Comparison of ENCODE assay signal across 1 cellular context in the genomic region with DNA sequence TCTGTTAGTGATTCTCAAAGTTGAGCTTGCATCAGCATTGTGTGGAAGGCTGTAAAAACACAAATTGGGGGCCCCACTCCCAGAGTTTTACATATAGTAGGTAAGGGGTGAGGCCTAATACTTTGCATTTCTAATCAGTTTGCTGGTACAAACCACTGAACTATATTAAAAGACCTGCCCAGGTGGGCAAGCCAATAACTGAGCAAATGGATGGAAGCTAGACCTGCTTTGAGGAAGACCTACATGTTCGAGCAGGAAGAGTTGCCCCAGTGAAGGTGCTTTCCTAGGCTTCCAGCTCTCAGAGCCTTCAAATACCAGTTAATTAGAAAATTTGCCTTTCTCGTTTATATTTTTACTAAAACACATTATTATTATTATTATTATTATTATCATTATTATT.
A peak's percentile ranks its signal among the peaks of the same experiment; 100 is the strongest.
TF ChIP-seq lines count a peak whose summit lies in the region.

No MANE protein-coding gene starts in this region.

TF ChIP-seq in K562, 482 proteins besides CTCF, POLR2A, EP300 and RAD21 (continued from another document):
- no peak for TF ChIP-seq NR2F6 (CRISPR knock-in tag; IDR thresholded peaks at IDR 0.05)
- TF ChIP-seq, protein P1, sequence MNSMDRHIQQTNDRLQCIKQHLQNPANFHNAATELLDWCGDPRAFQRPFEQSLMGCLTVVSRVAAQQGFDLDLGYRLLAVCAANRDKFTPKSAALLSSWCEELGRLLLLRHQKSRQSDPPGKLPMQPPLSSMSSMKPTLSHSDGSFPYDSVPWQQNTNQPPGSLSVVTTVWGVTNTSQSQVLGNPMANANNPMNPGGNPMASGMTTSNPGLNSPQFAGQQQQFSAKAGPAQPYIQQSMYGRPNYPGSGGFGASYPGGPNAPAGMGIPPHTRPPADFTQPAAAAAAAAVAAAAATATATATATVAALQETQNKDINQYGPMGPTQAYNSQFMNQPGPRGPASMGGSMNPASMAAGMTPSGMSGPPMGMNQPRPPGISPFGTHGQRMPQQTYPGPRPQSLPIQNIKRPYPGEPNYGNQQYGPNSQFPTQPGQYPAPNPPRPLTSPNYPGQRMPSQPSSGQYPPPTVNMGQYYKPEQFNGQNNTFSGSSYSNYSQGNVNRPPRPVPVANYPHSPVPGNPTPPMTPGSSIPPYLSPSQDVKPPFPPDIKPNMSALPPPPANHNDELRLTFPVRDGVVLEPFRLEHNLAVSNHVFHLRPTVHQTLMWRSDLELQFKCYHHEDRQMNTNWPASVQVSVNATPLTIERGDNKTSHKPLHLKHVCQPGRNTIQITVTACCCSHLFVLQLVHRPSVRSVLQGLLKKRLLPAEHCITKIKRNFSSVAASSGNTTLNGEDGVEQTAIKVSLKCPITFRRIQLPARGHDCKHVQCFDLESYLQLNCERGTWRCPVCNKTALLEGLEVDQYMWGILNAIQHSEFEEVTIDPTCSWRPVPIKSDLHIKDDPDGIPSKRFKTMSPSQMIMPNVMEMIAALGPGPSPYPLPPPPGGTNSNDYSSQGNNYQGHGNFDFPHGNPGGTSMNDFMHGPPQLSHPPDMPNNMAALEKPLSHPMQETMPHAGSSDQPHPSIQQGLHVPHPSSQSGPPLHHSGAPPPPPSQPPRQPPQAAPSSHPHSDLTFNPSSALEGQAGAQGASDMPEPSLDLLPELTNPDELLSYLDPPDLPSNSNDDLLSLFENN (IDR thresholded peaks at IDR 0.05; ENCODE audit: low read depth in 2 of 2, low read length in 2 of 2): peak in 1 of 2 experiments; percentile 75; a peak in 1 of 4 replicates
- TF ChIP-seq ZNF165 (CRISPR knock-in tag; IDR thresholded peaks at IDR 0.05; ENCODE audit: borderline replicate concordance): no peak
- no peak for TF ChIP-seq HDAC6 (IDR thresholded peaks at IDR 0.05; ENCODE audit: low read depth, low read length)
- TF ChIP-seq TSC22D4 (tag; IDR thresholded peaks at IDR 0.05): no peak
- TF ChIP-seq, protein P2, sequence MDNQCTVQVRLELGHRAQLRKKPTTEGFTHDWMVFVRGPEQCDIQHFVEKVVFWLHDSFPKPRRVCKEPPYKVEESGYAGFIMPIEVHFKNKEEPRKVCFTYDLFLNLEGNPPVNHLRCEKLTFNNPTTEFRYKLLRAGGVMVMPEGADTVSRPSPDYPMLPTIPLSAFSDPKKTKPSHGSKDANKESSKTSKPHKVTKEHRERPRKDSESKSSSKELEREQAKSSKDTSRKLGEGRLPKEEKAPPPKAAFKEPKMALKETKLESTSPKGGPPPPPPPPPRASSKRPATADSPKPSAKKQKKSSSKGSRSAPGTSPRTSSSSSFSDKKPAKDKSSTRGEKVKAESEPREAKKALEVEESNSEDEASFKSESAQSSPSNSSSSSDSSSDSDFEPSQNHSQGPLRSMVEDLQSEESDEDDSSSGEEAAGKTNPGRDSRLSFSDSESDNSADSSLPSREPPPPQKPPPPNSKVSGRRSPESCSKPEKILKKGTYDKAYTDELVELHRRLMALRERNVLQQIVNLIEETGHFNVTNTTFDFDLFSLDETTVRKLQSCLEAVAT (IDR thresholded peaks at IDR 0.05): peak in 1 of 2 experiments; percentile 94; a peak in 2 of 4 replicates
- no peak for TF ChIP-seq FOSL1 (tag; conservative IDR thresholded peaks at IDR 0.05)
- TF ChIP-seq COPS2 (conservative IDR thresholded peaks at IDR 0.05): no peak
- TF ChIP-seq ILF3 (IDR thresholded peaks at IDR 0.05; ENCODE audit: borderline replicate concordance): no peak
- TF ChIP-seq, protein P3, sequence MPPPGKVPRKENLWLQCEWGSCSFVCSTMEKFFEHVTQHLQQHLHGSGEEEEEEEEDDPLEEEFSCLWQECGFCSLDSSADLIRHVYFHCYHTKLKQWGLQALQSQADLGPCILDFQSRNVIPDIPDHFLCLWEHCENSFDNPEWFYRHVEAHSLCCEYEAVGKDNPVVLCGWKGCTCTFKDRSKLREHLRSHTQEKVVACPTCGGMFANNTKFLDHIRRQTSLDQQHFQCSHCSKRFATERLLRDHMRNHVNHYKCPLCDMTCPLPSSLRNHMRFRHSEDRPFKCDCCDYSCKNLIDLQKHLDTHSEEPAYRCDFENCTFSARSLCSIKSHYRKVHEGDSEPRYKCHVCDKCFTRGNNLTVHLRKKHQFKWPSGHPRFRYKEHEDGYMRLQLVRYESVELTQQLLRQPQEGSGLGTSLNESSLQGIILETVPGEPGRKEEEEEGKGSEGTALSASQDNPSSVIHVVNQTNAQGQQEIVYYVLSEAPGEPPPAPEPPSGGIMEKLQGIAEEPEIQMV (tag; conservative IDR thresholded peaks at IDR 0.05; ENCODE audit: low read depth): no peak
- TF ChIP-seq BMI1 (IDR thresholded peaks at IDR 0.05; ENCODE audit: low read length): no peak
- no peak for TF ChIP-seq ZNF316 (IDR thresholded peaks at IDR 0.05)
- TF ChIP-seq ARNT (IDR thresholded peaks at IDR 0.05): no peak
- TF ChIP-seq, protein P4, sequence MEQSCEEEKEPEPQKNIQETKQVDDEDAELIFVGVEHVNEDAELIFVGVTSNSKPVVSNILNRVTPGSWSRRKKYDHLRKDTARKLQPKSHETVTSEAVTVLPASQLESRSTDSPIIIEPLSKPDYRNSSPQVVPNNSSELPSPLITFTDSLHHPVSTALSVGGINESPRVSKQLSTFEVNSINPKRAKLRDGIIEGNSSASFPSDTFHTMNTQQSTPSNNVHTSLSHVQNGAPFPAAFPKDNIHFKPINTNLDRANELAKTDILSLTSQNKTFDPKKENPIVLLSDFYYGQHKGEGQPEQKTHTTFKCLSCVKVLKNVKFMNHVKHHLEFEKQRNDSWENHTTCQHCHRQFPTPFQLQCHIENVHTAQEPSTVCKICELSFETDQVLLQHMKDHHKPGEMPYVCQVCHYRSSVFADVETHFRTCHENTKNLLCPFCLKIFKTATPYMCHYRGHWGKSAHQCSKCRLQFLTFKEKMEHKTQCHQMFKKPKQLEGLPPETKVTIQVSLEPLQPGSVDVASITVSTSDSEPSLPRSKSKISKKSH (CRISPR knock-in tag; IDR thresholded peaks at IDR 0.05): no peak
- TF ChIP-seq XRCC5 (IDR thresholded peaks at IDR 0.05; ENCODE audit: low read depth, low read length): no peak
- no peak for TF ChIP-seq ELF2 (CRISPR knock-in tag; IDR thresholded peaks at IDR 0.05)
